8 cellular contexts compared by ENCODE assay signal in the genomic region with DNA sequence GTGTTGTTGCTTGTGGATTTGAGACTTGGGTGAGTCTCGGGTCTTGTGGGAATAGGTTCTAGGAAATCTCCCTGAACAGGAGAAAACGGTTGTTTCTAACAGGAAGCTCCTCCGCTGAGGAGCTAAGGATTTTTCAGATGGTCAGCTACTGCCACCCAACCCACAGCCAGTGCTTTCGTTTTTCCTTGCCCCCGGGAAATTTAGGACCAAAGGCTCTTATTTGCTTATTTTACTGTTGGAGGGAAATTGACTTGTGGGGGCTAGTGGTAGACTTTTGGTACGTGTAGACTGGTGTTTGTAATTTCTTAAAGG. TPM values are rescaled to one million over a fixed set of nuclear protein-coding genes. Genes with fewer than 3 reads are reported as not detected.
DNase-seq lines count a peak whose midpoint lies in the region; ATAC-seq, FAIRE-seq and TF ChIP-seq lines count a peak whose summit lies in the region.

No MANE protein-coding gene starts in this region.

- CTCF ChIA-PET in activated CD8-positive, alpha-beta memory T cell treated with anti-CD3 and anti-CD28 coated beads, Interleukin-2, amount 10 ng/mL, durations not matched to agents 7 days and 5 days (lab: Charles Lee) = no interaction called here
- CTCF ChIA-PET in HEK293T (lab: Yijun Ruan, JAX) = interaction anchor here (0.5 to 0.8 kb wide), 3 partner anchors 8 to 865 kb away, joined by 3 to 4 read pairs (median 4); no protein-coding TSS in a partner anchor

- H3K9me3 ChIP-seq in astrocyte (ENCODE audit: insufficient read depth, low read depth, low read length) (no peaks in the 10 kb centered on the region), iPS-20b (ENCODE audit: insufficient read depth, low read depth, low read length) (no peaks in the 10 kb centered on the region), small intestine (ENCODE audit: control insufficient read depth, low read depth) (no peaks in the 10 kb centered on the region)

- H3K4me1 Mint-ChIP-seq in activated CD8-positive, alpha-beta memory T cell treated with anti-CD3 and anti-CD28 coated beads, Interleukin-2, amount 10 ng/mL, durations not matched to agents 7 days and 5 days = peaks cover 11% of the 10 kb centered on the region
- H3K4me1 Mint-ChIP-seq in astrocyte (ENCODE audit: low read depth, unreplicated experiment) = peaks cover 12% of the 10 kb centered on the region

- peaks cover 34% of the 10 kb centered on the region for H3K79me2 ChIP-seq in astrocyte (ENCODE audit: insufficient read depth, low read length)

- DNase-seq in activated CD8-positive, alpha-beta memory T cell treated with anti-CD3 and anti-CD28 coated beads, Interleukin-2, amount 10 ng/mL, durations not matched to agents 7 days and 5 days = no peak
- no peak for DNase-seq in activated CD8-positive, alpha-beta memory T cell treated with anti-CD3 and anti-CD28 coated beads for 24 hours
- no peak for DNase-seq in astrocyte (ENCODE audit: low read depth)
- DNase-seq in small intestine = no peak
- DNase-seq in LoVo (ENCODE audit: low spot score) = no peak
- DNase-seq in HEK293T (ENCODE audit: extremely low spot score) = no peak

- H3K27me3 Mint-ChIP-seq in activated CD8-positive, alpha-beta memory T cell treated with anti-CD3 and anti-CD28 coated beads, Interleukin-2, amount 10 ng/mL, durations not matched to agents 7 days and 5 days = peaks cover 42% of the 10 kb centered on the region
- no peaks in the 10 kb centered on the region for H3K27me3 Mint-ChIP-seq in astrocyte (ENCODE audit: low read depth, unreplicated experiment)

- WGBS in small intestine, 3 donors = 0 to 2% (median 1%) methylated on average over 6 of the region's 6 CpGs

- H3K4me2 ChIP-seq in astrocyte (ENCODE audit: low read length) = peak overlapping the region; percentile 87

- no peaks in the 10 kb centered on the region for H3K27me3 ChIP-seq in astrocyte (ENCODE audit: insufficient read depth, low read length)
- H3K27me3 ChIP-seq in iPS-20b (ENCODE audit: insufficient read depth, low read length) = peaks cover 14% of the 10 kb centered on the region; the same call in 1 of the 2 replicates
- no peaks in the 10 kb centered on the region for H3K27me3 ChIP-seq in small intestine (ENCODE audit: control insufficient read depth in 2 of 2, insufficient read depth in 2 of 2, low read length in 2 of 2)

- no peaks in the 10 kb centered on the region for H3K36me3 ChIP-seq in astrocyte (ENCODE audit: insufficient read depth, low read length)
- no peaks in the 10 kb centered on the region for H3K36me3 ChIP-seq in iPS-20b (ENCODE audit: insufficient read depth, low read depth, low read length)
- H3K36me3 ChIP-seq in small intestine (ENCODE audit: control insufficient read depth in 2 of 2, insufficient read depth in 2 of 2, low read length in 2 of 2) = no peaks in the 10 kb centered on the region

- TF ChIP-seq CTCF in astrocyte (IDR thresholded peaks at IDR 0.05; ENCODE audit: insufficient read depth, low read depth, low read length) = no peak

- H3K4me1 ChIP-seq in astrocyte (ENCODE audit: insufficient read depth, low read length) (peaks cover 3% of the 10 kb centered on the region), iPS-20b (ENCODE audit: insufficient read depth, low read length) (no peaks in the 10 kb centered on the region; the same call in 1 of the 2 replicates), small intestine (ENCODE audit: control insufficient read depth in 2 of 2, insufficient read depth in 1 of 2, low read depth in 1 of 2, low read length in 1 of 2) (peaks cover 0 to 2% of the 10 kb centered on the region in 2 donors)

- POLR2A ChIA-PET in HEK293T (lab: Yijun Ruan, JAX) = interaction anchor here (2.0 to 2.1 kb wide), 2 partner anchors 8 to 12 kb away, joined by 4 to 7 read pairs; no protein-coding TSS in a partner anchor

- H3K27ac ChIP-seq in astrocyte (ENCODE audit: low read depth, low read length) = peak overlapping the region; percentile 71
- H3K27ac ChIP-seq in iPS-20b (ENCODE audit: low read length) = no peak overlapping the region
- H3K27ac ChIP-seq in small intestine (ENCODE audit: low read depth in 1 of 2, low read length in 1 of 2) = peak overlapping the region; percentile 93 to 97

- peak overlapping the region; percentile 78 for H2AFZ ChIP-seq in astrocyte (ENCODE audit: low read depth, low read length)

- no peak overlapping the region for H3K27ac Mint-ChIP-seq in activated CD8-positive, alpha-beta memory T cell treated with anti-CD3 and anti-CD28 coated beads, Interleukin-2, amount 10 ng/mL, durations not matched to agents 7 days and 5 days
- peak overlapping the region; percentile 99 for H3K27ac Mint-ChIP-seq in astrocyte (ENCODE audit: unreplicated experiment)

- peak overlapping the region; percentile 75 for H3K4me3 ChIP-seq in astrocyte (ENCODE audit: insufficient read depth, low read depth, low read length)
- peak overlapping the region; percentile 91 for H3K4me3 ChIP-seq in iPS-20b (ENCODE audit: low read length)
- peak overlapping the region in 1 of 2 donors; percentile 67 for H3K4me3 ChIP-seq in small intestine (ENCODE audit: low read depth in 1 of 2, low read length in 2 of 2)

- peaks cover 19% of the 10 kb centered on the region for H4K20me1 ChIP-seq in astrocyte (ENCODE audit: insufficient read depth, low read length)

- H3K4me3 Mint-ChIP-seq in activated CD8-positive, alpha-beta memory T cell treated with anti-CD3 and anti-CD28 coated beads, Interleukin-2, amount 10 ng/mL, durations not matched to agents 7 days and 5 days = peak overlapping the region; percentile 69
- H3K4me3 Mint-ChIP-seq in astrocyte (ENCODE audit: unreplicated experiment) = peak overlapping the region; percentile 100

- no peaks in the 10 kb centered on the region for H3K36me3 Mint-ChIP-seq in activated CD8-positive, alpha-beta memory T cell treated with anti-CD3 and anti-CD28 coated beads, Interleukin-2, amount 10 ng/mL, durations not matched to agents 7 days and 5 days
- H3K36me3 Mint-ChIP-seq in astrocyte (ENCODE audit: low read depth, unreplicated experiment) = no peaks in the 10 kb centered on the region

- H3K9ac ChIP-seq in astrocyte (ENCODE audit: low read length) = peak overlapping the region; percentile 88
- H3K9ac ChIP-seq in iPS-20b (ENCODE audit: low read depth, low read length) = peak overlapping the region; percentile 80; the same call in 1 of the 2 replicates

- no peak for FAIRE-seq in astrocyte (lab: Jason Lieb, UNC)
- FAIRE-seq in small intestine (lab: Jason Lieb, UNC) = no peak

- H3K9me3 Mint-ChIP-seq in activated CD8-positive, alpha-beta memory T cell treated with anti-CD3 and anti-CD28 coated beads, Interleukin-2, amount 10 ng/mL, durations not matched to agents 7 days and 5 days (ENCODE audit: low read depth) = no peaks in the 10 kb centered on the region
- H3K9me3 Mint-ChIP-seq in astrocyte (ENCODE audit: unreplicated experiment) = no peaks in the 10 kb centered on the region

- ATAC-seq in activated CD8-positive, alpha-beta memory T cell treated with anti-CD3 and anti-CD28 coated beads, Interleukin-2, amount 10 ng/mL, durations not matched to agents 7 days and 5 days = no peak
- ATAC-seq in GM19035 (IDR thresholded peaks at IDR 0.05; ENCODE audit: unreplicated experiment) = no peak

TF ChIP-seq in HEK293T, 16 proteins besides CTCF, POLR2A, EP300 and RAD21:
- TF ChIP-seq SP1 (IDR thresholded peaks at IDR 0.05) (no peak), ZNF384 (IDR thresholded peaks at IDR 0.05) (no peak), NFRKB (IDR thresholded peaks at IDR 0.05) (no peak), FOXA1 (IDR thresholded peaks at IDR 0.05) (no peak), TARDBP (IDR thresholded peaks at IDR 0.05) (no peak), CTBP1 (IDR thresholded peaks at IDR 0.05; ENCODE audit: borderline replicate concordance) (no peak), HDGF (IDR thresholded peaks at IDR 0.05; ENCODE audit: borderline replicate concordance) (no peak), FOXK2 (IDR thresholded peaks at IDR 0.05) (no peak), LEF1 (IDR thresholded peaks at IDR 0.05; ENCODE audit: borderline replicate concordance) (no peak)

RNA-seq across cellular contexts. Expression of gene SNX7, which starts 0.8 kb away (rescaled TPM):
- not detected for total RNA-seq in activated CD8-positive, alpha-beta memory T cell treated with anti-CD3 and anti-CD28 coated beads, Interleukin-2, amount 10 ng/mL, durations not matched to agents 7 days and 5 days
- total RNA-seq in astrocyte = 38.9 and 39.9 TPM in 2 replicates
- polyA plus RNA-seq in small intestine = 10 to 100 TPM; 27.9 to 39.4 (median 37.8) TPM

Comparison
In these comparisons a context has a peak if more than half of its experiments do, and no peak if none do; other contexts are left out.
1. RNA of gene SNX7, which starts 0.8 kb away (total RNA-seq): 38.9 to 39.9 TPM in astrocyte; not detected in activated CD8-positive, alpha-beta memory T cell treated with anti-CD3 and anti-CD28 coated beads, Interleukin-2, amount 10 ng/mL, durations not matched to agents 7 days and 5 days; every median in the first group is over 10 times any median in the second.